In the genomic region with DNA sequence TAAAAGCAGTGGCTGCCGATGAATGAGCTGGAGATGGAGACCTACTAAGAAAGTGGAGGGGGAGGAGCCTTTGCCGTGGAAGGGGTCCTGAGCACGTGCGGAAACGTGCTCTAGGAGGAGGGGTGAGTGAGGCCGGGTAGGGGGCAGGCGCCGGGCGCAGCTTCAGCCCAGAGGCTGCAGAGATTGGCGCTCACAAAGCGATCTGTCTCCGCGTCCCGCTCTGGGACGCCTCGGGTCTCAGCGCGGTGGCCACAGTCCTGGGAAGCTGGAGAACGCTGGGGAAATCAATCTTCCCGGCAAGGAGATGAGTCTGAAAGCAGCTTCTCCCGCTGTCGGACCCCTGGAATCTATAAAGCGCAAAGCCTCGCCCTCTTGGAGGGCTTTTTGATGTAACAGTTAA, we compare ENCODE assay signal across 13 cellular contexts. TPM values are rescaled to one million over a fixed set of nuclear protein-coding genes. Genes with fewer than 3 reads are reported as not detected.
DNase-seq lines count a peak whose midpoint lies in the region; ATAC-seq and TF ChIP-seq lines count a peak whose summit lies in the region.
"Had no signal": no experiment of that assay in that cellular context is flagged by ENCODE, and none has a peak within 500 bp of the region (broad histone marks: within the 10 kb centered on the region; RNA-seq: fewer than 3 reads in every experiment).

No MANE protein-coding gene starts in this region.

- peak overlapping the region; percentile 63 to 85 (median 78) for H3K27ac ChIP-seq in transverse colon
- H3K27ac ChIP-seq: adrenal gland, C4-2B had no signal

- ATAC-seq in HG03565 (IDR thresholded peaks at IDR 0.05; ENCODE audit: unreplicated experiment): no peak

- intact Hi-C loops in transverse colon (cut with DNase I; ENCODE audit: low total_unique reads): no loop called here
- intact Hi-C loops in activated T-helper 2 cell treated with anti-CD3 and anti-CD28 coated beads, Interferon-gamma antibody, Interleukin-2, Interleukin-4, amounts not matched to agents 10 μg/mL and 5 μg/mL and 100 μg/mL, durations not matched to agents 14 hours and 24 hours and 36 hours (cut with micrococcal nuclease): no loop called here

- no peaks in the 10 kb centered on the region for H3K4me1 ChIP-seq in transverse colon
- H3K4me1 ChIP-seq: adrenal gland had no signal

- 45% methylated on average over 24 of the region's 24 CpGs; no CpG with 5 or more reads in 1 of the 2 donors for WGBS in transverse colon (ENCODE audit: low coverage in 1 of 2), 2 donors

- H3K4me1 Mint-ChIP-seq in activated T-helper 2 cell treated with anti-CD3 and anti-CD28 coated beads, Interferon-gamma antibody, Interleukin-2, Interleukin-4, amounts not matched to agents 10 μg/mL and 5 μg/mL and 100 μg/mL, durations not matched to agents 14 hours and 24 hours and 36 hours (ENCODE audit: low read depth): no peaks in the 10 kb centered on the region

- TF ChIP-seq CTCF in astrocyte of the spinal cord (IDR thresholded peaks at IDR 0.05; ENCODE audit: low read depth, low read length): no peak
- no peak for TF ChIP-seq CTCF in transverse colon (IDR thresholded peaks at IDR 0.05)

- H3K36me3 ChIP-seq in transverse colon: no peaks in the 10 kb centered on the region
- H3K36me3 ChIP-seq: adrenal gland had no signal

- no peak overlapping the region for H3K4me3 Mint-ChIP-seq in activated T-helper 2 cell treated with anti-CD3 and anti-CD28 coated beads, Interferon-gamma antibody, Interleukin-2, Interleukin-4, amounts not matched to agents 10 μg/mL and 5 μg/mL and 100 μg/mL, durations not matched to agents 14 hours and 24 hours and 36 hours (ENCODE audit: low read depth)

- H3K9me3 ChIP-seq in transverse colon: no peaks in the 10 kb centered on the region
- H3K9me3 ChIP-seq: adrenal gland had no signal

- TF ChIP-seq EP300 in transverse colon (IDR thresholded peaks at IDR 0.05; ENCODE audit: low read depth): no peak

- no peak for TF ChIP-seq POLR2A in transverse colon (IDR thresholded peaks at IDR 0.05)

- peak; percentile 31 for DNase-seq in NCI-H82 (lab: John Stamatoyannopoulos, UW)
- DNase-seq in NCI-H82 treated with DMSO at 0.1 percent for 48 hours (lab: John Stamatoyannopoulos, UW; ENCODE audit: unreplicated experiment): no peak
- DNase-seq in astrocyte of the spinal cord (ENCODE audit: low read depth, low spot score): peak; percentile 15
- DNase-seq in left kidney (ENCODE audit: low read depth, low spot score): peak; percentile 82
- DNase-seq in transverse colon: no peak
- no peak for DNase-seq in GM19240 (ENCODE audit: insufficient read length, low spot score)
- no peak for DNase-seq in activated T-helper 2 cell treated with anti-CD3 and anti-CD28 coated beads, Interferon-gamma antibody, Interleukin-2, Interleukin-4, amounts not matched to agents 10 μg/mL and 5 μg/mL and 100 μg/mL, durations not matched to agents 14 hours and 24 hours and 36 hours (ENCODE audit: low spot score)
- DNase-seq: adrenal gland; Karpas-422; stimulated activated CD8-positive, alpha-beta memory T cell treated with anti-CD3 and anti-CD28 coated beads, Interleukin-4, amount 100 ng/mL, for 48 hours had no signal

- H3K4me3 ChIP-seq in astrocyte of the spinal cord (ENCODE audit: low read depth, low read length) (peak overlapping the region; percentile 42), transverse colon (peak overlapping the region in 3 of 4 donors; percentile 31 to 50 (median 33))

- no peaks in the 10 kb centered on the region for H3K9me3 Mint-ChIP-seq in activated T-helper 2 cell treated with anti-CD3 and anti-CD28 coated beads, Interferon-gamma antibody, Interleukin-2, Interleukin-4, amounts not matched to agents 10 μg/mL and 5 μg/mL and 100 μg/mL, durations not matched to agents 14 hours and 24 hours and 36 hours
- H3K9me3 Mint-ChIP-seq: memory B cell had no signal

- in situ Hi-C loops in astrocyte of the spinal cord (cut with HindIII; ENCODE audit: low sequenced_read_pairs) (no loop called here), transverse colon (cut with MboI; ENCODE audit: low pct_ligation_motif_present in 1 of 4, low pct_unique_long_range_greater_than_20kb in 1 of 4, low sequenced_read_pairs in 3 of 4) (no loop called here)

- peaks cover 12% of the 10 kb centered on the region for H3K27me3 ChIP-seq in transverse colon

- H3K27ac Mint-ChIP-seq in activated T-helper 2 cell treated with anti-CD3 and anti-CD28 coated beads, Interferon-gamma antibody, Interleukin-2, Interleukin-4, amounts not matched to agents 10 μg/mL and 5 μg/mL and 100 μg/mL, durations not matched to agents 14 hours and 24 hours and 36 hours: no peak overlapping the region
- H3K27ac Mint-ChIP-seq: memory B cell had no signal

- peaks cover 42% of the 10 kb centered on the region for H3K27me3 Mint-ChIP-seq in activated T-helper 2 cell treated with anti-CD3 and anti-CD28 coated beads, Interferon-gamma antibody, Interleukin-2, Interleukin-4, amounts not matched to agents 10 μg/mL and 5 μg/mL and 100 μg/mL, durations not matched to agents 14 hours and 24 hours and 36 hours (ENCODE audit: low read depth)

- no peaks in the 10 kb centered on the region for H3K36me3 Mint-ChIP-seq in activated T-helper 2 cell treated with anti-CD3 and anti-CD28 coated beads, Interferon-gamma antibody, Interleukin-2, Interleukin-4, amounts not matched to agents 10 μg/mL and 5 μg/mL and 100 μg/mL, durations not matched to agents 14 hours and 24 hours and 36 hours (ENCODE audit: low read depth)
- H3K36me3 Mint-ChIP-seq: memory B cell had no signal

RNA-seq across cellular contexts. Expression of a gene that starts 0.5 kb away (rescaled TPM):
- total RNA-seq in transverse colon: 10 to 100 TPM in 2 of 4 donors, 1 to 10 TPM in 2; 5.0 to 12.4 (median 9.0) TPM
- not detected in 2 replicates for total RNA-seq in activated T-helper 2 cell treated with anti-CD3 and anti-CD28 coated beads, Interferon-gamma antibody, Interleukin-2, Interleukin-4, amounts not matched to agents 10 μg/mL and 5 μg/mL and 100 μg/mL, durations not matched to agents 14 hours and 24 hours and 36 hours

Comparison
In these comparisons a context has a peak if more than half of its experiments do, and no peak if none do; other contexts are left out.
1. DNase-seq: peak in NCI-H82 (single experiment), astrocyte of the spinal cord (single experiment) and left kidney (single experiment); none in NCI-H82 treated with DMSO at 0.1 percent for 48 hours (single experiment), transverse colon (single experiment), GM19240 (single experiment) and activated T-helper 2 cell treated with anti-CD3 and anti-CD28 coated beads, Interferon-gamma antibody, Interleukin-2, Interleukin-4, amounts not matched to agents 10 μg/mL and 5 μg/mL and 100 μg/mL, durations not matched to agents 14 hours and 24 hours and 36 hours (single experiment).